In genomic region chr11:65026810-65027209, GRCh38 we compare ENCODE assay signal across 8 cellular contexts. TPM values are rescaled to one million over a fixed set of nuclear protein-coding genes. Genes with fewer than 3 reads are reported as not detected.
DNase-seq lines count a peak whose midpoint lies in the region; ATAC-seq and TF ChIP-seq lines count a peak whose summit lies in the region.

No MANE protein-coding gene starts in this region.

- no peaks in the 10 kb centered on the region for H4K20me1 ChIP-seq in smooth muscle cell (ENCODE audit: low read depth)

- H3K27me3 ChIP-seq in H7 (ENCODE audit: control insufficient read depth, insufficient read depth, low read length) = no peaks in the 10 kb centered on the region
- no peaks in the 10 kb centered on the region for H3K27me3 ChIP-seq in left ventricle myocardium inferior (ENCODE audit: low read depth)
- no peaks in the 10 kb centered on the region for H3K27me3 ChIP-seq in smooth muscle cell (ENCODE audit: low read depth)

- DNase-seq in H7 = no peak
- no peak for DNase-seq in WTC11 (ENCODE audit: low spot score)
- DNase-seq in left ventricle myocardium inferior = no peak
- no peak for DNase-seq in smooth muscle cell (lab: John Stamatoyannopoulos, UW; ENCODE audit: unreplicated experiment)
- DNase-seq in AG08395 (ENCODE audit: low spot score) = no peak
- no peak for DNase-seq in stimulated activated CD4-positive, alpha-beta T cell treated with anti-CD3 and anti-CD28 coated beads, Interleukin-4, amount 100 ng/mL, for 4 hours
- DNase-seq in glomerular visceral epithelial cell (ENCODE audit: extremely low spot score) = no peak

- peaks cover 5% of the 10 kb centered on the region; the same call in 1 of the 2 replicates for H3K36me3 Mint-ChIP-seq in WTC11

- POLR2A ChIA-PET in WTC11 (lab: Charles Lee) = no interaction called here

- H3K9me3 Mint-ChIP-seq in WTC11 = no peaks in the 10 kb centered on the region

- TF ChIP-seq CTCF in WTC11 (IDR thresholded peaks at IDR 0.05) = no peak
- no peak for TF ChIP-seq CTCF in left ventricle myocardium inferior (IDR thresholded peaks at IDR 0.05; ENCODE audit: borderline replicate concordance)
- TF ChIP-seq CTCF in smooth muscle cell (IDR thresholded peaks at IDR 0.05; ENCODE audit: borderline replicate concordance, insufficient read depth, poor library complexity, severe bottlenecking) = no peak

- peaks cover 6% of the 10 kb centered on the region for H3K79me2 ChIP-seq in smooth muscle cell (ENCODE audit: low read depth)

- H3K4me3 ChIP-seq in H7 (ENCODE audit: insufficient read depth, low read depth, low read length) = peak overlapping the region; percentile 47; the same call in 1 of the 2 replicates
- H3K4me3 ChIP-seq in left ventricle myocardium inferior = peak overlapping the region; percentile 77
- H3K4me3 ChIP-seq in smooth muscle cell = peak overlapping the region; percentile 68

- H3K9ac ChIP-seq in smooth muscle cell (ENCODE audit: low read depth) = peak overlapping the region; percentile 42

- H3K27ac ChIP-seq in left ventricle myocardium inferior (replicated peaks) (peak overlapping the region; percentile 94), smooth muscle cell (ENCODE audit: low read depth) (peak overlapping the region; percentile 57)

- peak overlapping the region; percentile 67 for H3K4me3 Mint-ChIP-seq in WTC11

- CTCF ChIA-PET in WTC11 (lab: Charles Lee) = interaction anchor here (0.7 to 3.6 kb wide), 6 partner anchors 12 to 178 kb away, joined by 3 to 23 read pairs (median 4); partner anchors contain the start of genes ARL2, SAC3D1 and VPS51

- H3K4me1 ChIP-seq in left ventricle myocardium inferior (peaks cover 25% of the 10 kb centered on the region), smooth muscle cell (ENCODE audit: low read depth) (peaks cover 5% of the 10 kb centered on the region)

- H3K4me1 Mint-ChIP-seq in WTC11 = peaks cover 9% of the 10 kb centered on the region

- intact Hi-C loops in left ventricle myocardium inferior (cut with micrococcal nuclease) = no loop called here

- H3K4me2 ChIP-seq in smooth muscle cell = peak overlapping the region; percentile 85

- H2AFZ ChIP-seq in smooth muscle cell (ENCODE audit: low read depth) = peak overlapping the region; percentile 95

- 0 out of 2 replicates have a peak overlapping the region, but pooled peaks have one; percentile 3 for H3K27ac Mint-ChIP-seq in WTC11

- 62% methylated on average over 10 of the region's 10 CpGs for WGBS in smooth muscle cell (ENCODE audit: low lambda C conversion rate)

- H3F3A ChIP-seq in smooth muscle cell (ENCODE audit: low read depth) = no peaks in the 10 kb centered on the region

- peaks cover 5% of the 10 kb centered on the region for H3K27me3 Mint-ChIP-seq in WTC11 (ENCODE audit: low read depth)

- H3K9me3 ChIP-seq in left ventricle myocardium inferior (replicated peaks) (no peaks in the 10 kb centered on the region), smooth muscle cell (replicated peaks; ENCODE audit: low read depth) (no peaks in the 10 kb centered on the region)

- ATAC-seq in WTC11 (no peak), GM19467 (IDR thresholded peaks at IDR 0.05; ENCODE audit: unreplicated experiment) (no peak)

- no peaks in the 10 kb centered on the region for H3K36me3 ChIP-seq in H7 (replicated peaks; ENCODE audit: control insufficient read depth, insufficient read depth, low read length)
- H3K36me3 ChIP-seq in left ventricle myocardium inferior = peaks cover 5% of the 10 kb centered on the region
- H3K36me3 ChIP-seq in smooth muscle cell (ENCODE audit: low read depth) = no peaks in the 10 kb centered on the region

TF ChIP-seq in WTC11, 78 proteins besides CTCF, POLR2A, EP300 and RAD21 (continues in another document):
- TF ChIP-seq ZNF425 (CRISPR knock-in tag; conservative IDR thresholded peaks at IDR 0.05) (no peak), IRF1 (CRISPR knock-in tag; IDR thresholded peaks at IDR 0.05) (no peak), E2F1 (CRISPR knock-in tag; IDR thresholded peaks at IDR 0.05) (no peak), ETV6 (CRISPR knock-in tag; IDR thresholded peaks at IDR 0.05) (no peak), SMAD3 (CRISPR knock-in tag; IDR thresholded peaks at IDR 0.05; ENCODE audit: borderline replicate concordance) (no peak), FOXK1 (CRISPR knock-in tag; IDR thresholded peaks at IDR 0.05) (no peak), JUN (CRISPR knock-in tag; IDR thresholded peaks at IDR 0.05) (no peak), ESRRA (CRISPR knock-in tag; IDR thresholded peaks at IDR 0.05; ENCODE audit: borderline replicate concordance) (no peak), ZMAT4 (CRISPR knock-in tag; IDR thresholded peaks at IDR 0.05) (no peak), TEAD4 (CRISPR knock-in tag; IDR thresholded peaks at IDR 0.05) (no peak), OVOL2 (CRISPR knock-in tag; IDR thresholded peaks at IDR 0.05; ENCODE audit: borderline replicate concordance) (no peak), GRHL2 (CRISPR knock-in tag; IDR thresholded peaks at IDR 0.05; ENCODE audit: insufficient replicate concordance, severe bottlenecking) (no peak), FOXJ3 (CRISPR knock-in tag; IDR thresholded peaks at IDR 0.05; ENCODE audit: borderline replicate concordance) (no peak), NFYB (CRISPR knock-in tag; conservative IDR thresholded peaks at IDR 0.05; ENCODE audit: low read depth) (no peak), TEAD1 (CRISPR knock-in tag; IDR thresholded peaks at IDR 0.05) (no peak), GTF2I (CRISPR knock-in tag; conservative IDR thresholded peaks at IDR 0.05) (no peak), FOXP1 (CRISPR knock-in tag; IDR thresholded peaks at IDR 0.05; ENCODE audit: borderline replicate concordance) (no peak), SP1 (CRISPR knock-in tag; conservative IDR thresholded peaks at IDR 0.05) (no peak)

RNA-seq across cellular contexts. Expression of gene SNX15, which starts 0.4 kb away (rescaled TPM):
- total RNA-seq in H7 (2014; rRNA removed; shearing (Covaris generic)) = 11.8 and 12.7 TPM in 2 replicates
- total RNA-seq in WTC11 (2021) = 16.7 to 19.6 TPM (median 17.6 TPM) in 3 replicates
- 15.7 TPM for total RNA-seq in left ventricle myocardium inferior
- total RNA-seq in smooth muscle cell = 9.4 and 14.8 TPM in 2 replicates
- 24.7 and 25.1 TPM in 2 replicates for polyA plus RNA-seq in smooth muscle cell

RNA-seq across cellular contexts. Expression of gene ARL2, which starts 12.8 kb away (rescaled TPM):
- total RNA-seq in H7 (2014; rRNA removed; shearing (Covaris generic)) = 219 and 221 TPM in 2 replicates
- total RNA-seq in WTC11 (2021) = 171 to 248 TPM (median 235 TPM) in 3 replicates
- total RNA-seq in left ventricle myocardium inferior = 128 TPM
- total RNA-seq in smooth muscle cell = 61.0 and 83.3 TPM in 2 replicates
- 116 and 122 TPM in 2 replicates for polyA plus RNA-seq in smooth muscle cell

RNA-seq across cellular contexts. Expression of gene SAC3D1, which starts 14.2 kb away (rescaled TPM):
- total RNA-seq in H7 (2014; rRNA removed; shearing (Covaris generic)) = 15.4 TPM in 2 replicates
- 22.2 to 26.2 TPM (median 22.8 TPM) in 3 replicates for total RNA-seq in WTC11 (2021)
- total RNA-seq in left ventricle myocardium inferior = 5.6 TPM
- 7.4 and 7.6 TPM in 2 replicates for total RNA-seq in smooth muscle cell
- 26.2 and 33.3 TPM in 2 replicates for polyA plus RNA-seq in smooth muscle cell

RNA-seq across cellular contexts. Expression of gene BATF2, which starts 30.0 kb away (rescaled TPM):
- 0.55 TPM in 1 of 2 replicates, not detected in the other for total RNA-seq in H7 (2014; rRNA removed; shearing (Covaris generic))
- 1.3 to 3.2 TPM (median 2.2 TPM) in 3 replicates for total RNA-seq in WTC11 (2021)
- 1.3 TPM for total RNA-seq in left ventricle myocardium inferior
- total RNA-seq in smooth muscle cell = not detected in 2 replicates
- 0.41 TPM in 1 of 2 replicates, not detected in the other for polyA plus RNA-seq in smooth muscle cell

RNA-seq across cellular contexts. Expression of gene NAALADL1, which starts 31.5 kb away (rescaled TPM):
- 1.4 and 2.4 TPM in 2 replicates for total RNA-seq in H7 (2014; rRNA removed; shearing (Covaris generic))
- total RNA-seq in WTC11 (2021) (4.5 to 6.1 TPM (median 5.9 TPM) in 3 replicates), left ventricle myocardium inferior (4.8 TPM), smooth muscle cell (1.0 and 1.8 TPM in 2 replicates)
- 2.0 and 7.0 TPM in 2 replicates for polyA plus RNA-seq in smooth muscle cell
